In genomic region chr3:138389144-138389601, GRCh38 we compare ENCODE assay signal across 18 cellular contexts. TPM values are rescaled to one million over a fixed set of nuclear protein-coding genes. Genes with fewer than 3 reads are reported as not detected.
DNase-seq lines count a peak whose midpoint lies in the region; ATAC-seq, FAIRE-seq and TF ChIP-seq lines count a peak whose summit lies in the region.
"Had no signal": no experiment of that assay in that cellular context is flagged by ENCODE, and none has a peak within 500 bp of the region (broad histone marks: within the 10 kb centered on the region; RNA-seq: fewer than 3 reads in every experiment).

No MANE protein-coding gene starts in this region.

- peak overlapping the region; percentile 16; the same call in 1 of the 2 replicates for H4K8ac ChIP-seq in H1 (ENCODE audit: extremely low read depth, insufficient read depth, low read length)

- H3K27ac ChIP-seq in H1 (ENCODE audit: low read depth, low read length) (no peak overlapping the region), tibial nerve (peak overlapping the region in 3 of 4 donors; percentile 11 to 84 (median 79)), GM23338 (ENCODE audit: low read depth) (no peak overlapping the region)

- DNase-seq in activated T-cell treated with anti-CD3 and anti-CD28 coated beads, Interleukin-2, amount 50 U/mL, for 72 hours, result peak in 1 of 2 donors; percentile 7
- DNase-seq in activated T-cell treated with anti-CD3 and anti-CD28 coated beads, Interleukin-2, amount 50 U/mL, for 24 hours, result no peak
- no peak for DNase-seq in H1 (ENCODE audit: low read depth in 1 of 2, low spot score in 2 of 2)
- DNase-seq in mesothelial cell of epicardium (ENCODE audit: low spot score in 2 of 2, unreplicated experiment in 2 of 2), result no peak
- no peak for DNase-seq in tibial nerve (ENCODE audit: low spot score in 2 of 2)
- DNase-seq in stimulated activated CD8-positive, alpha-beta memory T cell treated with anti-CD3 and anti-CD28 coated beads, Interleukin-4, amount 100 ng/mL, for 48 hours, result no peak
- DNase-seq in GM23338 (ENCODE audit: low spot score), result no peak
- DNase-seq: CD4-positive, CD25-positive, alpha-beta regulatory T cell; DMS53; hippocampal formation; mucosa of descending colon; MV-4-11; NCI-H82 had no signal

- H3K23ac ChIP-seq in H1 (ENCODE audit: insufficient read length), result no peak overlapping the region

- no peaks in the 10 kb centered on the region for H3F3A ChIP-seq in GM23338 (replicated peaks; ENCODE audit: low read depth)

- H3K18ac ChIP-seq in H1 (ENCODE audit: extremely low read depth, low read length), result no peak overlapping the region

- no peak overlapping the region for H3K9ac ChIP-seq in H1 (replicated peaks in 1 of 4; ENCODE audit: extremely low read depth in 1 of 4, low read depth in 3 of 4, low read length in 3 of 4)

- no peaks in the 10 kb centered on the region for H3K27me3 ChIP-seq in H1 (replicated peaks in 1 of 4; ENCODE audit: control insufficient read depth in 3 of 4, extremely low read depth in 1 of 4, insufficient read depth in 3 of 4, low read length in 3 of 4)
- H3K27me3 ChIP-seq in tibial nerve, result no peaks in the 10 kb centered on the region
- no peaks in the 10 kb centered on the region for H3K27me3 ChIP-seq in GM23338 (ENCODE audit: insufficient read depth)

- no peak for TF ChIP-seq EP300 in H1 (IDR thresholded peaks at IDR 0.05; ENCODE audit: borderline replicate concordance in 1 of 2, low read depth in 2 of 2, low read length in 2 of 2)
- no peak for TF ChIP-seq EP300 in tibial nerve (IDR thresholded peaks at IDR 0.05)

- no peaks in the 10 kb centered on the region for H3K9me3 Mint-ChIP-seq in activated T-cell treated with anti-CD3 and anti-CD28 coated beads, Interleukin-2, amount 50 U/mL, for 72 hours
- no peaks in the 10 kb centered on the region for H3K9me3 Mint-ChIP-seq in activated T-cell treated with anti-CD3 and anti-CD28 coated beads, Interleukin-2, amount 50 U/mL, for 24 hours
- H3K9me3 Mint-ChIP-seq in mesothelial cell of epicardium, result peaks cover 8% of the 10 kb centered on the region
- peaks cover 3% of the 10 kb centered on the region; the same call in 2 of the 3 replicates for H3K9me3 Mint-ChIP-seq in GM23338
- H3K9me3 Mint-ChIP-seq: stimulated activated memory B cell treated with anti-CD40 and anti-IgM and Interleukin-4, amounts not matched to agents 10 μg/mL and 1 μg/mL and 100 μg/mL, for 72 hours had no signal

- no peak overlapping the region for H4K5ac ChIP-seq in H1 (ENCODE audit: insufficient read length, low read depth, low read length)

- H2BK20ac ChIP-seq in H1 (ENCODE audit: low read length), result no peak overlapping the region

- H3K36me3 ChIP-seq in H1 (ENCODE audit: control insufficient read depth in 2 of 4, insufficient read depth in 4 of 4, low read length in 3 of 4) (no peaks in the 10 kb centered on the region), tibial nerve (peaks cover 0 to 11% (median 0%) of the 10 kb centered on the region in 3 donors), GM23338 (ENCODE audit: insufficient read depth) (no peaks in the 10 kb centered on the region)

- CTCF ChIA-PET in H1 (lab: Charles Lee; ENCODE audit: partially characterized antibody), result interaction anchor here (0.7 to 2.4 kb wide), 6 partner anchors 12 to 337 kb away, joined by 3 to 7 read pairs (median 4); no protein-coding TSS in a partner anchor

- H3K4ac ChIP-seq in H1 (replicated peaks; ENCODE audit: insufficient read length, low read depth, low read length), result no peak overlapping the region

- H4K20me1 ChIP-seq in H1 (replicated peaks in 1 of 2; ENCODE audit: control insufficient read depth in 1 of 2, insufficient read depth in 2 of 2, low read length in 2 of 2), result no peaks in the 10 kb centered on the region
- no peaks in the 10 kb centered on the region for H4K20me1 ChIP-seq in GM23338 (replicated peaks; ENCODE audit: insufficient read depth)

- H3K9me2 ChIP-seq in GM23338 (ENCODE audit: insufficient read depth), result no peaks in the 10 kb centered on the region

- H3K4me2 ChIP-seq in H1 (ENCODE audit: insufficient read depth in 1 of 2, low read depth in 2 of 2, low read length in 2 of 2), result no peak overlapping the region
- no peak overlapping the region for H3K4me2 ChIP-seq in GM23338

- 89% methylated on average over 6 of the region's 6 CpGs; no CpG with 5 or more reads in 1 of the 2 experiments for WGBS in H1 (ENCODE audit: extremely low coverage in 1 of 2, insufficient coverage in 1 of 2, insufficient read length in 1 of 2, insufficient replicate concordance in 2 of 2, low coverage in 1 of 2, low lambda C conversion rate in 2 of 2, missing lambda C conversion rate in 1 of 2), 2 experiments
- 69 to 73% methylated on average over 6 of the region's 6 CpGs for WGBS in tibial nerve, 2 donors

- H3K23me2 ChIP-seq in H1 (ENCODE audit: low read depth, low read length), result no peaks in the 10 kb centered on the region

- no peak overlapping the region for H4K91ac ChIP-seq in H1 (replicated peaks; ENCODE audit: insufficient read length, low read length)

- H3K27me3 Mint-ChIP-seq in activated T-cell treated with anti-CD3 and anti-CD28 coated beads, Interleukin-2, amount 50 U/mL, for 72 hours (ENCODE audit: low read depth), result peaks cover 18% of the 10 kb centered on the region
- H3K27me3 Mint-ChIP-seq in activated T-cell treated with anti-CD3 and anti-CD28 coated beads, Interleukin-2, amount 50 U/mL, for 24 hours, result peaks cover 7% of the 10 kb centered on the region
- H3K27me3 Mint-ChIP-seq in mesothelial cell of epicardium (ENCODE audit: low read depth) (no peaks in the 10 kb centered on the region), GM23338 (ENCODE audit: insufficient read depth, low read depth, poor library complexity) (no peaks in the 10 kb centered on the region)

- no peak overlapping the region for H3K4me3 Mint-ChIP-seq in activated T-cell treated with anti-CD3 and anti-CD28 coated beads, Interleukin-2, amount 50 U/mL, for 72 hours
- H3K4me3 Mint-ChIP-seq in activated T-cell treated with anti-CD3 and anti-CD28 coated beads, Interleukin-2, amount 50 U/mL, for 24 hours, result no peak overlapping the region
- H3K4me3 Mint-ChIP-seq in mesothelial cell of epicardium (no peak overlapping the region), GM23338 (no peak overlapping the region)
- H3K4me3 Mint-ChIP-seq: CD4-positive, CD25-positive, alpha-beta regulatory T cell; stimulated activated memory B cell treated with anti-CD40 and anti-IgM and Interleukin-4, amounts not matched to agents 10 μg/mL and 1 μg/mL and 100 μg/mL, for 72 hours had no signal

- H3K9me3 ChIP-seq in H1 (ENCODE audit: insufficient read depth in 2 of 2, low read depth in 1 of 2, low read length in 1 of 2) (no peaks in the 10 kb centered on the region), tibial nerve (no peaks in the 10 kb centered on the region)
- H3K9me3 ChIP-seq: mucosa of descending colon had no signal

- H3K56ac ChIP-seq in H1 (replicated peaks; ENCODE audit: insufficient read length, low read depth, low read length), result no peak overlapping the region

- no peak overlapping the region for H3K14ac ChIP-seq in H1 (ENCODE audit: insufficient read length)

- no peak overlapping the region for H2BK12ac ChIP-seq in H1 (ENCODE audit: low read depth, low read length)

- no peak overlapping the region for H3K27ac Mint-ChIP-seq in activated T-cell treated with anti-CD3 and anti-CD28 coated beads, Interleukin-2, amount 50 U/mL, for 72 hours
- H3K27ac Mint-ChIP-seq in activated T-cell treated with anti-CD3 and anti-CD28 coated beads, Interleukin-2, amount 50 U/mL, for 24 hours, result no peak overlapping the region
- H3K27ac Mint-ChIP-seq in mesothelial cell of epicardium (peak overlapping the region; percentile 88), GM23338 (no peak overlapping the region)
- H3K27ac Mint-ChIP-seq: CD4-positive, CD25-positive, alpha-beta regulatory T cell; stimulated activated memory B cell treated with anti-CD40 and anti-IgM and Interleukin-4, amounts not matched to agents 10 μg/mL and 1 μg/mL and 100 μg/mL, for 72 hours had no signal

- H3K4me1 ChIP-seq in H1 (replicated peaks in 1 of 4; ENCODE audit: control insufficient read depth in 3 of 4, insufficient read depth in 4 of 4, low read length in 3 of 4), result peaks cover 0 to 4% (median 0%) of the 10 kb centered on the region in 4 experiments; a peak in 1 of 7 replicates
- peaks cover 0 to 71% (median 27%) of the 10 kb centered on the region in 4 donors for H3K4me1 ChIP-seq in tibial nerve
- H3K4me1 ChIP-seq in GM23338 (ENCODE audit: insufficient read depth), result no peaks in the 10 kb centered on the region

- H2AFZ ChIP-seq in H1 (ENCODE audit: low read length), result no peak overlapping the region
- no peak overlapping the region for H2AFZ ChIP-seq in GM23338

- no peaks in the 10 kb centered on the region for H3K4me1 Mint-ChIP-seq in activated T-cell treated with anti-CD3 and anti-CD28 coated beads, Interleukin-2, amount 50 U/mL, for 72 hours (ENCODE audit: low read depth)
- no peaks in the 10 kb centered on the region for H3K4me1 Mint-ChIP-seq in activated T-cell treated with anti-CD3 and anti-CD28 coated beads, Interleukin-2, amount 50 U/mL, for 24 hours (ENCODE audit: low read depth)
- H3K4me1 Mint-ChIP-seq in mesothelial cell of epicardium, result peaks cover 26% of the 10 kb centered on the region
- H3K4me1 Mint-ChIP-seq in GM23338, result peaks cover 6% of the 10 kb centered on the region
- H3K4me1 Mint-ChIP-seq: CD4-positive, CD25-positive, alpha-beta regulatory T cell; stimulated activated memory B cell treated with anti-CD40 and anti-IgM and Interleukin-4, amounts not matched to agents 10 μg/mL and 1 μg/mL and 100 μg/mL, for 72 hours had no signal

- no peak overlapping the region for H2BK15ac ChIP-seq in H1 (ENCODE audit: low read length)

- ATAC-seq in activated T-cell treated with anti-CD3 and anti-CD28 coated beads, Interleukin-2, amount 50 U/mL, for 72 hours (replicated peaks in 1 of 2), result peak; percentile 32 to 83
- ATAC-seq in HG03159 (IDR thresholded peaks at IDR 0.05; ENCODE audit: unreplicated experiment), result no peak
- ATAC-seq in GM23338, result no peak
- ATAC-seq: mucosa of descending colon had no signal

- TF ChIP-seq CTCF in H1 (IDR thresholded peaks at IDR 0.05; ENCODE audit: control extremely low read depth in 1 of 3, insufficient read depth in 1 of 3, low read depth in 1 of 3, low read length in 3 of 3) (no peak), mesothelial cell of epicardium (IDR thresholded peaks at IDR 0.05; ENCODE audit: unreplicated experiment) (no peak), tibial nerve (IDR thresholded peaks at IDR 0.05) (no peak), GM23338 (conservative IDR thresholded peaks at IDR 0.05; ENCODE audit: low read depth in 2 of 2) (no peak)

- no peak overlapping the region for H2BK120ac ChIP-seq in H1 (replicated peaks; ENCODE audit: low read depth, low read length)

- FAIRE-seq in H1 (lab: Jason Lieb, UNC), result no peak

- H2AK5ac ChIP-seq in H1 (ENCODE audit: low read depth, low read length), result no peak overlapping the region

- H3K79me2 ChIP-seq in H1 (ENCODE audit: control insufficient read depth in 1 of 2, insufficient read depth in 2 of 2, low read length in 2 of 2) (no peaks in the 10 kb centered on the region), GM23338 (replicated peaks; ENCODE audit: insufficient read depth) (no peaks in the 10 kb centered on the region)

- H3K79me1 ChIP-seq in H1 (ENCODE audit: low read depth, low read length), result no peaks in the 10 kb centered on the region

- TF ChIP-seq POLR2A in H1 (IDR thresholded peaks at IDR 0.05; ENCODE audit: control extremely low read depth in 1 of 2, low read depth in 2 of 2, low read length in 2 of 2), result no peak
- no peak for TF ChIP-seq POLR2A in tibial nerve (IDR thresholded peaks at IDR 0.05)

- no peak for TF ChIP-seq RAD21 in H1 (IDR thresholded peaks at IDR 0.05 in 1 of 2, conservative IDR thresholded peaks at IDR 0.05 in 1 of 2; ENCODE audit: low read depth in 2 of 2, low read length in 2 of 2)

- no peaks in the 10 kb centered on the region for H3K36me3 Mint-ChIP-seq in activated T-cell treated with anti-CD3 and anti-CD28 coated beads, Interleukin-2, amount 50 U/mL, for 72 hours (ENCODE audit: insufficient read depth in 2 of 2)
- H3K36me3 Mint-ChIP-seq in activated T-cell treated with anti-CD3 and anti-CD28 coated beads, Interleukin-2, amount 50 U/mL, for 24 hours (ENCODE audit: low read depth), result no peaks in the 10 kb centered on the region
- H3K36me3 Mint-ChIP-seq in mesothelial cell of epicardium (peaks cover 16% of the 10 kb centered on the region), GM23338 (ENCODE audit: low read depth) (peaks cover 3% of the 10 kb centered on the region; the same call in 2 of the 3 replicates)
- H3K36me3 Mint-ChIP-seq: CD4-positive, CD25-positive, alpha-beta regulatory T cell; stimulated activated memory B cell treated with anti-CD40 and anti-IgM and Interleukin-4, amounts not matched to agents 10 μg/mL and 1 μg/mL and 100 μg/mL, for 72 hours had no signal

- POLR2A ChIA-PET in H1 (lab: Charles Lee; ENCODE audit: partially characterized antibody), result interaction anchor here (1.0 kb wide), 1 partner anchor 17 kb away, joined by 3 read pairs; no protein-coding TSS in a partner anchor

- no peak overlapping the region for H2BK5ac ChIP-seq in H1 (ENCODE audit: low read depth, low read length)

- H3K4me3 ChIP-seq in H1 (ENCODE audit: extremely low read depth in 1 of 4, insufficient read depth in 2 of 4, low read depth in 3 of 4, low read length in 4 of 4) (no peak overlapping the region), tibial nerve (no peak overlapping the region), GM23338 (no peak overlapping the region)
- H3K4me3 ChIP-seq: mucosa of descending colon, skin epidermis had no signal

RNA-seq across cellular contexts. Expression of gene MRAS, which starts 40.8 kb away (rescaled TPM):
- under 1 TPM; 0.19 to 0.72 TPM for total RNA-seq in activated T-cell treated with anti-CD3 and anti-CD28 coated beads, Interleukin-2, amount 50 U/mL, for 72 hours
- 15.6 and 16.2 TPM in 2 replicates for total RNA-seq in H1 (2021; fragmentation: NEBNext Ultra II Directional; extraction: Animal tissue kit (Norgen Biotek cat#: 25700))
- polyA plus RNA-seq in H1 (2011; rRNA removed), result 10.6 and 15.1 TPM in 2 replicates
- polyA plus RNA-seq in H1 (2011; cell fraction: cytosol; rRNA removed), result 10.6 TPM
- 12.2 TPM for polyA plus RNA-seq in H1 (2011; cell fraction: nucleus; rRNA removed)
- 10.5 to 14.7 TPM (median 12.3 TPM) in 4 replicates for polyA plus RNA-seq in H1 (2012, experiment 1 of 2)
- 4.4 TPM for polyA plus RNA-seq in H1 (2012, experiment 2 of 2)
- 10.0 TPM for polyA plus RNA-seq in H1 (2013, experiment 1 of 2)
- 9.6 TPM for polyA plus RNA-seq in H1 (2013, experiment 2 of 2)
- polyA minus RNA-seq in H1 (2011; rRNA and poly(A)+ RNA removed), result 14.3 and 17.3 TPM in 2 replicates
- 4.1 TPM for polyA minus RNA-seq in H1 (2011; cell fraction: cytosol; rRNA and poly(A)+ RNA removed)
- polyA minus RNA-seq in H1 (2011; cell fraction: nucleus; rRNA and poly(A)+ RNA removed), result 9.0 TPM
- 37.3 to 40.4 TPM (median 40.1 TPM) in 3 replicates for total RNA-seq in mesothelial cell of epicardium
- total RNA-seq in tibial nerve, result 100 to 1,000 TPM; 107 to 289 (median 171) TPM
- 7.5 and 9.1 TPM in 2 replicates for total RNA-seq in GM23338 (2014; rRNA removed; shearing (Covaris generic))
- 10.0 and 10.2 TPM in 2 replicates for polyA plus RNA-seq in GM23338 (2016; fragmentation: Nextera tagmentation; extraction: Ambion mirVana)
- total RNA-seq: CD4-positive, CD25-positive, alpha-beta regulatory T cell had no signal
- polyA plus RNA-seq: CD4-positive, CD25-positive, alpha-beta regulatory T cell had no signal

RNA-seq across cellular contexts. Expression of gene ESYT3, which starts 45.2 kb away (rescaled TPM):
- 1 to 10 TPM in 1 of 2 donors, under 1 TPM in 1; 0.22 to 1.1 TPM for total RNA-seq in activated T-cell treated with anti-CD3 and anti-CD28 coated beads, Interleukin-2, amount 50 U/mL, for 72 hours
- 7.0 and 7.3 TPM in 2 replicates for total RNA-seq in H1 (2021; fragmentation: NEBNext Ultra II Directional; extraction: Animal tissue kit (Norgen Biotek cat#: 25700))
- 4.3 and 4.4 TPM in 2 replicates for polyA plus RNA-seq in H1 (2011; rRNA removed)
- polyA plus RNA-seq in H1 (2011; cell fraction: cytosol; rRNA removed), result 4.3 TPM
- polyA plus RNA-seq in H1 (2011; cell fraction: nucleus; rRNA removed), result 19.2 TPM
- polyA plus RNA-seq in H1 (2012, experiment 1 of 2), result 4.3 to 6.6 TPM (median 5.3 TPM) in 4 replicates
- polyA plus RNA-seq in H1 (2012, experiment 2 of 2), result 1.4 TPM
- polyA plus RNA-seq in H1 (2013, experiment 1 of 2), result 4.7 TPM
- polyA plus RNA-seq in H1 (2013, experiment 2 of 2), result 4.9 TPM
- 9.0 and 12.1 TPM in 2 replicates for polyA minus RNA-seq in H1 (2011; rRNA and poly(A)+ RNA removed)
- polyA minus RNA-seq in H1 (2011; cell fraction: cytosol; rRNA and poly(A)+ RNA removed), result 5.9 TPM
- 23.7 TPM for polyA minus RNA-seq in H1 (2011; cell fraction: nucleus; rRNA and poly(A)+ RNA removed)
- total RNA-seq in mesothelial cell of epicardium, result 5.9 to 6.9 TPM (median 6.8 TPM) in 3 replicates
- 1 to 10 TPM; 6.9 to 9.4 (median 7.6) TPM for total RNA-seq in tibial nerve
- 7.4 and 8.2 TPM in 2 replicates for total RNA-seq in GM23338 (2014; rRNA removed; shearing (Covaris generic))
- 3.5 TPM in 2 replicates for polyA plus RNA-seq in GM23338 (2016; fragmentation: Nextera tagmentation; extraction: Ambion mirVana)
- total RNA-seq: CD4-positive, CD25-positive, alpha-beta regulatory T cell had no signal

RNA-seq across cellular contexts. Expression of gene NME9, which starts 59.5 kb away (rescaled TPM):
- under 1 TPM; 0.53 to 0.58 TPM for total RNA-seq in activated T-cell treated with anti-CD3 and anti-CD28 coated beads, Interleukin-2, amount 50 U/mL, for 72 hours
- total RNA-seq in H1 (2021; fragmentation: NEBNext Ultra II Directional; extraction: Animal tissue kit (Norgen Biotek cat#: 25700)), result not detected in 2 replicates
- polyA plus RNA-seq in H1 (2011; rRNA removed) (0.11 TPM in 1 of 2 replicates, not detected in the other), GM23338 (2016; fragmentation: Nextera tagmentation; extraction: Ambion mirVana) (1.4 and 2.0 TPM in 2 replicates)
- polyA plus RNA-seq in H1 (2011; cell fraction: cytosol; rRNA removed), result 0.35 TPM
- polyA plus RNA-seq in H1 (2011; cell fraction: nucleus; rRNA removed), result 0.74 TPM
- polyA plus RNA-seq in H1 (2012, experiment 1 of 2), result 0.23 to 0.76 TPM (median 0.30 TPM) in 4 replicates
- not detected for polyA plus RNA-seq in H1 (2012, experiment 2 of 2)
- 0.20 TPM for polyA plus RNA-seq in H1 (2013, experiment 1 of 2)
- polyA plus RNA-seq in H1 (2013, experiment 2 of 2), result 0.11 TPM
- polyA minus RNA-seq in H1 (2011; rRNA and poly(A)+ RNA removed), result 0.54 and 1.4 TPM in 2 replicates
- polyA minus RNA-seq in H1 (2011; cell fraction: cytosol; rRNA and poly(A)+ RNA removed), result not detected
- 1.2 TPM for polyA minus RNA-seq in H1 (2011; cell fraction: nucleus; rRNA and poly(A)+ RNA removed)
- total RNA-seq in mesothelial cell of epicardium (0.34 to 1.1 TPM (median 0.44 TPM) in 3 replicates), tibial nerve (not detected)
- 0.14 TPM in 1 of 2 replicates, not detected in the other for total RNA-seq in GM23338 (2014; rRNA removed; shearing (Covaris generic))
- total RNA-seq: A172; CD4-positive, CD25-positive, alpha-beta regulatory T cell; dermis microvascular lymphatic vessel endothelial cell had no signal

Comparison
In these comparisons a context has a peak if more than half of its experiments do, and no peak if none do; other contexts are left out.
1. ATAC-seq: peak in activated T-cell treated with anti-CD3 and anti-CD28 coated beads, Interleukin-2, amount 50 U/mL, for 72 hours (2 of 2); none in HG03159 (single experiment) and GM23338 (single experiment).
2. H3K27ac ChIP-seq: peak in tibial nerve (3 of 4); none in H1 (single experiment) and GM23338 (single experiment).